Comparison of ENCODE assay signal across 25 cellular contexts in the genomic region with DNA sequence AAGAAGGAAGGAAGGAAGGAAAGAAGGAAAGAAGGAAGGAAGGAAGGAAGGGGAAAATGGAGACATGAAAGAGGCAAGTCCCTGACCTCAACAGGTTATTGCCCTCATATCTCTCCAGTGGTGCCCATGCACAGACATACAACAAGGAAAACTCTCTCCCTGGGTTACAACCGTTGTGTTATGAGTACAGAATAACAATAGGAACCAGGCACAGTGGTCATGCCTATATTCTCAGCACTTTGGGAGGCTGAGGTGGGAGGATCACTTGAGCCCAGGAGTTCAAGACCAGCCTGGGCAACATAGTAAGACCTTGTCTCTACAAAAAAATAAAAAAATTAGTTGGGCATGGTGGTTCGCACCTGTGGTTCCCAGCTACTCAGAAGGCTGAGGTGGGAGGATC.
"Had no signal": no experiment of that assay in that cellular context is flagged by ENCODE, and none has a peak within 500 bp of the region (broad histone marks: within the 10 kb centered on the region; RNA-seq: fewer than 3 reads in every experiment).

No MANE protein-coding gene starts in this region.

- ATAC-seq: activated CD4-positive, alpha-beta T cell treated with anti-CD3 and anti-CD28 coated beads for 36 hours; activated CD8-positive, alpha-beta T cell treated with anti-CD3 and anti-CD28 coated beads for 36 hours; activated T-cell treated with anti-CD3 and anti-CD28 coated beads, Interleukin-2, amount 50 U/mL, for 4 hours; activated T-helper 17 cell treated with anti-CD3 and anti-CD28 coated beads, Interleukin-2, amount 50 U/mL, for 72 hours; foreskin keratinocyte; gastrocnemius medialis; heart right ventricle had no signal

- H3K27me3 ChIP-seq: brain microvascular endothelial cell, esophagus muscularis mucosa, foreskin keratinocyte, gastrocnemius medialis, heart right ventricle had no signal

- H3K4me3 ChIP-seq: coronary artery, dorsolateral prefrontal cortex, esophagus muscularis mucosa, gastrocnemius medialis, heart right ventricle had no signal

- H3K4me1 ChIP-seq: esophagus muscularis mucosa, foreskin keratinocyte, gastrocnemius medialis, heart right ventricle had no signal

- H3K36me3 ChIP-seq: brain microvascular endothelial cell, esophagus muscularis mucosa, gastrocnemius medialis, heart right ventricle had no signal

- DNase-seq: activated CD4-positive, alpha-beta T cell treated with anti-CD3 and anti-CD28 coated beads for 36 hours; activated CD4-positive, alpha-beta T cell treated with anti-CD3 and anti-CD28 coated beads, Interleukin-2, amount 10 ng/mL, durations not matched to agents 24 days and 14 days; activated CD4-positive, alpha-beta T cell treated with anti-CD3 and anti-CD28 coated beads, Interleukin-2, amount 50 U/mL, for 4 hours; activated CD4-positive, CD25-positive, alpha-beta regulatory T cell; activated CD4-positive, CD25-positive, alpha-beta regulatory T cell treated with anti-CD3 and anti-CD28 coated beads, Interleukin-2, amount 50 U/mL, for 72 hours; activated CD8-positive, alpha-beta memory T cell treated with anti-CD3 and anti-CD28 coated beads for 24 hours; activated CD8-positive, alpha-beta T cell treated with anti-CD3 and anti-CD28 coated beads for 36 hours; activated effector memory CD4-positive, alpha-beta T cell treated with Interleukin-2 at 50 U/mL for 16 hours; activated gamma-delta T cell treated with Interleukin-2 at 50 U/mL for 16 hours; activated naive CD4-positive, alpha-beta T cell treated with anti-CD3 and anti-CD28 coated beads, Interleukin-2, amount 50 U/mL, for 16 hours; activated naive CD4-positive, alpha-beta T cell treated with Interleukin-2 at 50 U/mL for 16 hours; activated T-cell treated with anti-CD3 and anti-CD28 coated beads, Interleukin-2, amount 50 U/mL, for 4 hours; amniotic stem cell; anterior cingulate cortex; dorsolateral prefrontal cortex; effector memory CD4-positive, alpha-beta T cell; endodermal cell; gastrocnemius medialis; heart right ventricle; T-helper 2 cell had no signal

- H3K27ac ChIP-seq: brain microvascular endothelial cell, coronary artery, dorsolateral prefrontal cortex, esophagus muscularis mucosa, foreskin keratinocyte, gastrocnemius medialis, heart right ventricle had no signal

- H3K9me3 ChIP-seq: esophagus muscularis mucosa, gastrocnemius medialis, heart right ventricle had no signal
